30 cellular contexts compared by ENCODE assay signal in the genomic region with DNA sequence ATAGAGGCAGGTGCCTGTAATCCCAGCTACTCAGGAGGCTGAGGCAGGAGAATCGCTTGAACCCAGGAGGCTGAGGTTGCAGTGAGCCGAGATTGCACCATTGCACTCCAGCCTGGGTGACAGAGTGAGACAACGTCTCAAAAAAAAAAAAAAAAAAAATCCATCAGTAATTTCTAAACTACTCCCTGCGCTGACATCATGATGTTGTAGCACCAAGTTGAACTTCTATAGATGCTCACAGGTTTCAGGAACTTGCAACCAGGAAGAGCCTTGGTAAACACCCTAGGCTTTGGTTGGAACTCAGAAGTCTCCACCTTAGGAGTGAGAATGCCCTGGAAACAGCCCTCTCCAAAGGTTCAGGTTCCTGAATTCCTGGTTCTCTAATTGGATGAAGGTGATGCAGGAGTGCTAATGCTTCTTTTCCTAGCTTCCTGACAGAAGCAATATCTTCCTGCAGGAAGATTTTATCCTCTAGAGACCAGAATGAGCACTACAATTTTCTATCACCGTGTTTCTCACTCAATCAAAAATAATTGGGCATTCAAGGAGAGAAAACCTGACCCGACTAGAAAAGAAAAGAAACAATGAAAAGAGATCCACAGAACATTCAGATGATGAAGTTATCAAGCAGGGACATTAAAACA.
"Had no signal": no experiment of that assay in that cellular context is flagged by ENCODE, and none has a peak within 500 bp of the region (broad histone marks: within the 10 kb centered on the region; RNA-seq: fewer than 3 reads in every experiment).

No MANE protein-coding gene starts in this region.

- H3K36me3 ChIP-seq: adrenal gland, Peyer's patch, SJSA1 had no signal

- H3K9me3 ChIP-seq: adrenal gland, body of pancreas, Peyer's patch, SJSA1, SK-N-SH had no signal

- H3K27ac Mint-ChIP-seq: activated CD4-positive, alpha-beta memory T cell treated with anti-CD3 and anti-CD28 coated beads for 36 hours; activated CD4-positive, alpha-beta T cell treated with anti-CD3 and anti-CD28 coated beads, Interleukin-2, amount 10 ng/mL, durations not matched to agents 7 days and 5 days; activated naive CD4-positive, alpha-beta T cell treated with anti-CD3 and anti-CD28 coated beads for 36 hours; activated naive CD4-positive, alpha-beta T cell treated with anti-CD3 and anti-CD28 coated beads, Interleukin-2, amount 50 U/mL, for 72 hours; T-helper 1 cell treated with Interleukin-12 subunit alpha and Interleukin-12 subunit beta and Interleukin-4 antibody, amounts not matched to agents 30 μg/mL and 1 μg/mL, for 36 hours; T-helper 2 cell treated with Interferon-gamma antibody and Interleukin-4, amounts not matched to agents 5 μg/mL and 100 μg/mL, for 36 hours had no signal

- H3K27ac ChIP-seq: adrenal gland, body of pancreas, KMS-11, Peyer's patch, SJSA1 had no signal

- H3K36me3 Mint-ChIP-seq: activated CD4-positive, alpha-beta memory T cell treated with anti-CD3 and anti-CD28 coated beads for 36 hours; activated naive CD4-positive, alpha-beta T cell treated with anti-CD3 and anti-CD28 coated beads, Interleukin-2, amount 50 U/mL, for 72 hours had no signal

- H3K9ac ChIP-seq: KMS-11, SK-N-SH had no signal

- H3K4me2 ChIP-seq: KMS-11, SK-N-SH had no signal

- H3K4me1 ChIP-seq: Peyer's patch, SJSA1 had no signal

- H3K27me3 ChIP-seq: adrenal gland, body of pancreas, Peyer's patch, SJSA1 had no signal

- ATAC-seq: body of pancreas, PC-3 had no signal

- H3K4me3 Mint-ChIP-seq: activated CD4-positive, alpha-beta memory T cell treated with anti-CD3 and anti-CD28 coated beads for 36 hours; activated CD4-positive, alpha-beta T cell treated with anti-CD3 and anti-CD28 coated beads, Interleukin-2, amount 10 ng/mL, durations not matched to agents 7 days and 5 days; activated naive CD4-positive, alpha-beta T cell treated with anti-CD3 and anti-CD28 coated beads for 36 hours; T-helper 1 cell treated with Interleukin-12 subunit alpha and Interleukin-12 subunit beta and Interleukin-4 antibody, amounts not matched to agents 30 μg/mL and 1 μg/mL, for 36 hours; T-helper 2 cell treated with Interferon-gamma antibody and Interleukin-4, amounts not matched to agents 5 μg/mL and 100 μg/mL, for 36 hours had no signal

- H3K9me3 Mint-ChIP-seq: activated CD4-positive, alpha-beta memory T cell treated with anti-CD3 and anti-CD28 coated beads for 36 hours; activated CD4-positive, alpha-beta T cell treated with anti-CD3 and anti-CD28 coated beads, Interleukin-2, amount 10 ng/mL, durations not matched to agents 7 days and 5 days; activated naive CD4-positive, alpha-beta T cell treated with anti-CD3 and anti-CD28 coated beads for 36 hours; activated naive CD4-positive, alpha-beta T cell treated with anti-CD3 and anti-CD28 coated beads, Interleukin-2, amount 50 U/mL, for 72 hours; T-helper 1 cell treated with Interleukin-12 subunit alpha and Interleukin-12 subunit beta and Interleukin-4 antibody, amounts not matched to agents 30 μg/mL and 1 μg/mL, for 36 hours; T-helper 2 cell treated with Interferon-gamma antibody and Interleukin-4, amounts not matched to agents 5 μg/mL and 100 μg/mL, for 36 hours had no signal

- DNase-seq: activated CD4-positive, alpha-beta memory T cell treated with anti-CD3 and anti-CD28 coated beads for 36 hours; activated CD4-positive, alpha-beta T cell treated with anti-CD3 and anti-CD28 coated beads, Interleukin-2, amount 10 ng/mL, durations not matched to agents 7 days and 5 days; activated CD8-positive, alpha-beta memory T cell treated with anti-CD3 and anti-CD28 coated beads, Interleukin-2, amount 50 U/mL, for 4 hours; activated gamma-delta T cell treated with Interleukin-2 at 50 U/mL for 16 hours; activated naive CD4-positive, alpha-beta T cell treated with anti-CD3 and anti-CD28 coated beads for 36 hours; adrenal gland; body of pancreas; caudate nucleus; cerebellar nuclear complex; MM.1S; MV-4-11; NCI-H1092; NCI-H1436 treated with DMSO at 0.1 percent for 48 hours; NCI-H1694 treated with DMSO at 0.1 percent for 48 hours; NCI-H2029; NCI-H2171 treated with DMSO at 0.1 percent for 48 hours; NCI-H345; NCI-H510A; NCI-H526; NK-92 treated with Interleukin-12 subunit alpha and Interleukin-12 subunit beta, amount 100 ng/mL, for 24 hours; PC-3; Peyer's patch; RPMI8226; SHP77 treated with DMSO at 0.1 percent for 48 hours; SK-N-SH had no signal

- H3K4me3 ChIP-seq: adrenal gland, body of pancreas, Peyer's patch, SJSA1 had no signal
